Comparison of ENCODE assay signal across 16 cellular contexts in genomic region chr1:17250601-17251000, GRCh38. TPM values are rescaled to one million over a fixed set of nuclear protein-coding genes. Genes with fewer than 3 reads are reported as not detected.
DNase-seq lines count a peak whose midpoint lies in the region; ATAC-seq and TF ChIP-seq lines count a peak whose summit lies in the region.
"Had no signal": no experiment of that assay in that cellular context is flagged by ENCODE, and none has a peak within 500 bp of the region (broad histone marks: within the 10 kb centered on the region; RNA-seq: fewer than 3 reads in every experiment).

No MANE protein-coding gene starts in this region.

- H3K9ac ChIP-seq in colonic mucosa (ENCODE audit: low read depth in 2 of 2, low read length in 2 of 2): peak overlapping the region in 1 of 2 donors; percentile 31

- H3K4me1 ChIP-seq in colonic mucosa (peaks cover 3% of the 10 kb centered on the region), prostate gland (replicated peaks) (no peaks in the 10 kb centered on the region), gastroesophageal sphincter (no peaks in the 10 kb centered on the region)
- H3K4me1 ChIP-seq: lower lobe of right lung, stomach had no signal

- no peak for TF ChIP-seq POLR2A in prostate gland (IDR thresholded peaks at IDR 0.05)
- no peak for TF ChIP-seq POLR2A in gastroesophageal sphincter (IDR thresholded peaks at IDR 0.05)

- H3K27ac ChIP-seq in colonic mucosa (peak overlapping the region; percentile 29), prostate gland (no peak overlapping the region), gastroesophageal sphincter (no peak overlapping the region)
- H3K27ac ChIP-seq: lower lobe of right lung, stomach had no signal

- no peak for TF ChIP-seq EP300 in gastroesophageal sphincter (IDR thresholded peaks at IDR 0.05)

- peak; percentile 41 for DNase-seq in GDM1 (lab: John Stamatoyannopoulos, UW)
- DNase-seq in NCI-H2196 treated with DMSO at 0.1 percent for 48 hours (lab: John Stamatoyannopoulos, UW; ENCODE audit: unreplicated experiment): peak; percentile 45
- DNase-seq in colonic mucosa: peak; percentile 94
- DNase-seq in prostate gland (ENCODE audit: low spot score): peak; percentile 30
- no peak for DNase-seq in cerebellar nuclear complex (lab: John Stamatoyannopoulos, UW)
- DNase-seq in stimulated activated naive CD4-positive, alpha-beta T cell (lab: John Stamatoyannopoulos, UW): no peak
- DNase-seq: activated CD8-positive, alpha-beta T cell treated with anti-CD3 and anti-CD28 coated beads for 36 hours; activated naive CD4-positive, alpha-beta T cell treated with anti-CD3 and anti-CD28 coated beads, Interleukin-2, amount 50 U/mL, for 16 hours; lower lobe of right lung; NCI-H748 treated with DMSO at 0.1 percent for 48 hours; stimulated activated CD4-positive, alpha-beta T cell treated with anti-CD3 and anti-CD28 coated beads, Interleukin-4, amount 100 ng/mL, for 1 hour; stomach had no signal

- no peak overlapping the region for H3K4me3 ChIP-seq in colonic mucosa
- H3K4me3 ChIP-seq in prostate gland: no peak overlapping the region
- H3K4me3 ChIP-seq in gastroesophageal sphincter: no peak overlapping the region
- H3K4me3 ChIP-seq: lower lobe of right lung, stomach had no signal

- H3K9me3 ChIP-seq in colonic mucosa (no peaks in the 10 kb centered on the region), prostate gland (no peaks in the 10 kb centered on the region), gastroesophageal sphincter (no peaks in the 10 kb centered on the region)
- H3K9me3 ChIP-seq: lower lobe of right lung, stomach had no signal

- ATAC-seq in gastroesophageal sphincter (no peak), HG03378 (IDR thresholded peaks at IDR 0.05; ENCODE audit: unreplicated experiment) (no peak)
- ATAC-seq: activated CD8-positive, alpha-beta T cell treated with anti-CD3 and anti-CD28 coated beads for 36 hours; T-cell had no signal

- intact Hi-C loops in colonic mucosa (cut with DNase I): no loop called here
- intact Hi-C loops in prostate gland (cut with DNase I): no loop called here

- no peaks in the 10 kb centered on the region for H3K27me3 ChIP-seq in colonic mucosa
- H3K27me3 ChIP-seq in prostate gland (replicated peaks; ENCODE audit: insufficient read depth): no peaks in the 10 kb centered on the region
- H3K27me3 ChIP-seq in gastroesophageal sphincter: peaks cover 64% of the 10 kb centered on the region

- H3K36me3 ChIP-seq in colonic mucosa (no peaks in the 10 kb centered on the region), prostate gland (no peaks in the 10 kb centered on the region), gastroesophageal sphincter (no peaks in the 10 kb centered on the region)
- H3K36me3 ChIP-seq: lower lobe of right lung, stomach had no signal

- no peak for TF ChIP-seq CTCF in colonic mucosa (IDR thresholded peaks at IDR 0.05)
- no peak for TF ChIP-seq CTCF in prostate gland (IDR thresholded peaks at IDR 0.05)
- TF ChIP-seq CTCF in gastroesophageal sphincter (IDR thresholded peaks at IDR 0.05): no peak

- 32% methylated on average over 7 of the region's 7 CpGs for WGBS in prostate gland
- 67% methylated on average over 1 of the region's 7 CpGs; no CpG with 5 or more reads in 1 of the 2 donors for whole genome bisulfite sequencing in gastroesophageal sphincter (ENCODE audit: low coverage in 1 of 2), 2 donors

RNA-seq across cellular contexts. Expression of gene PADI3, which starts 1.7 kb away (rescaled TPM):
- total RNA-seq in colonic mucosa: under 1 TPM in 1 of 2 donors, not detected in 1; 0.13 TPM
- total RNA-seq in prostate gland: 1 to 10 TPM in 1 of 2 donors, under 1 TPM in 1; 0.18 to 1.2 TPM
- total RNA-seq in gastroesophageal sphincter: under 1 TPM in 2 of 4 donors, not detected in 2; 0.20 to 0.31 TPM
- total RNA-seq: activated CD8-positive, alpha-beta T cell treated with anti-CD3 and anti-CD28 coated beads for 36 hours; lower lobe of right lung; posterior vena cava; stomach; T-cell had no signal

RNA-seq across cellular contexts. Expression of gene PADI1, which starts 45.7 kb away (rescaled TPM):
- total RNA-seq in colonic mucosa: under 1 TPM; 0.47 to 0.50 TPM
- total RNA-seq in prostate gland: under 1 TPM; 0.18 to 0.34 TPM
- 1 to 10 TPM in 2 of 4 donors, under 1 TPM in 1, not detected in 1; 0.27 to 2.5 (median 2.3) TPM for total RNA-seq in gastroesophageal sphincter
- total RNA-seq: activated CD8-positive, alpha-beta T cell treated with anti-CD3 and anti-CD28 coated beads for 36 hours; lower lobe of right lung; posterior vena cava; T-cell had no signal

RNA-seq across cellular contexts. Expression of gene PADI4, which starts 57.4 kb away (rescaled TPM):
- not detected for total RNA-seq in colonic mucosa
- not detected for total RNA-seq in prostate gland
- total RNA-seq in gastroesophageal sphincter: 1 to 10 TPM in 1 of 4 donors, not detected in 3; 1.6 TPM

Comparison
In these comparisons a context has a peak if more than half of its experiments do, and no peak if none do; other contexts are left out.
1. DNase-seq: peak in GDM1 (single experiment), NCI-H2196 treated with DMSO at 0.1 percent for 48 hours (single experiment), colonic mucosa (single experiment) and prostate gland (single experiment); none in cerebellar nuclear complex (0 of 2) and stimulated activated naive CD4-positive, alpha-beta T cell (0 of 6).